ENCODE assay signal across 8 cellular contexts in genomic region chr6:31831350-31832215, GRCh38. TPM values are rescaled to one million over a fixed set of nuclear protein-coding genes. Genes with fewer than 3 reads are reported as not detected.
DNase-seq lines count a peak whose midpoint lies in the region; ATAC-seq and TF ChIP-seq lines count a peak whose summit lies in the region.

No MANE protein-coding gene starts in this region.

- intact Hi-C loops in activated CD4-positive, alpha-beta T cell treated with anti-CD3 and anti-CD28 coated beads, Interleukin-2, amount 10 ng/mL, durations not matched to agents 24 days and 14 days (cut with micrococcal nuclease) = no loop called here
- intact Hi-C loops in activated B cell treated with CpG ODN at 0.5 μM for 24 hours (cut with micrococcal nuclease) = loop anchor here (2.0 kb wide), 1 partner anchor 17 kb away; the partner anchor contains the start of genes HSPA1A and HSPA1L
- intact Hi-C loops in stomach (cut with DNase I; ENCODE audit: low total_unique reads) = no loop called here

- TF ChIP-seq CTCF in activated B cell treated with CpG ODN at 0.5 μM for 24 hours (IDR thresholded peaks at IDR 0.05) (no peak), stomach (IDR thresholded peaks at IDR 0.05) (no peak)

- H3K9ac ChIP-seq in iPS-18a (ENCODE audit: low read length) = no peak overlapping the region

- H3K4me3 ChIP-seq in iPS-18a (ENCODE audit: low read length) (peak overlapping the region; percentile 67), stomach (peak overlapping the region; percentile 59 to 76 (median 66))

- H3K4me1 ChIP-seq in iPS-18a (ENCODE audit: control insufficient read depth, low read depth, low read length) = peaks cover 1% of the 10 kb centered on the region
- peaks cover 29 to 53% (median 47%) of the 10 kb centered on the region in 4 donors for H3K4me1 ChIP-seq in stomach

- 68 to 76% (median 71%) methylated on average over 15 of the region's 15 CpGs for WGBS in stomach, 5 donors

- no peak for ATAC-seq in activated B cell treated with CpG ODN at 0.5 μM for 24 hours (ENCODE audit: low read depth)

- H3K36me3 Mint-ChIP-seq in activated CD4-positive, alpha-beta T cell treated with anti-CD3 and anti-CD28 coated beads, Interleukin-2, amount 10 ng/mL, durations not matched to agents 24 days and 14 days (ENCODE audit: low read depth) = peaks cover 33% of the 10 kb centered on the region
- peaks cover 18% of the 10 kb centered on the region for H3K36me3 Mint-ChIP-seq in activated B cell treated with CpG ODN at 0.5 μM for 24 hours (ENCODE audit: low read depth)

- H3K27ac ChIP-seq in iPS-18a (ENCODE audit: low read length) (no peak overlapping the region), stomach (peak overlapping the region; percentile 8 to 97 (median 96))

- TF ChIP-seq EP300 in stomach (IDR thresholded peaks at IDR 0.05) = no peak

- H3K27me3 ChIP-seq in iPS-18a (ENCODE audit: control insufficient read depth, insufficient read depth, low read length) (no peaks in the 10 kb centered on the region), stomach (no peaks in the 10 kb centered on the region)

- TF ChIP-seq POLR2A in stomach (IDR thresholded peaks at IDR 0.05) = no peak

- H3K4me1 Mint-ChIP-seq in activated CD4-positive, alpha-beta T cell treated with anti-CD3 and anti-CD28 coated beads, Interleukin-2, amount 10 ng/mL, durations not matched to agents 24 days and 14 days = peaks cover 27% of the 10 kb centered on the region
- H3K4me1 Mint-ChIP-seq in activated B cell treated with CpG ODN at 0.5 μM for 24 hours = peaks cover 54% of the 10 kb centered on the region

- CTCF ChIA-PET in activated B cell treated with CpG ODN at 0.5 μM for 24 hours (lab: Charles Lee) = interaction anchor here (0.8 to 3.3 kb wide), 13 partner anchors 16 to 290 kb away, joined by 3 to 22 read pairs (median 7); partner anchors contain the start of genes DDAH2, DDX39B, HSPA1A and HSPA1L

- H3K4me3 Mint-ChIP-seq in activated CD4-positive, alpha-beta T cell treated with anti-CD3 and anti-CD28 coated beads, Interleukin-2, amount 10 ng/mL, durations not matched to agents 24 days and 14 days = peak overlapping the region; percentile 91
- H3K4me3 Mint-ChIP-seq in activated B cell treated with CpG ODN at 0.5 μM for 24 hours = peak overlapping the region; percentile 81

- no peaks in the 10 kb centered on the region for H3K9me3 Mint-ChIP-seq in activated CD4-positive, alpha-beta T cell treated with anti-CD3 and anti-CD28 coated beads, Interleukin-2, amount 10 ng/mL, durations not matched to agents 24 days and 14 days
- no peaks in the 10 kb centered on the region for H3K9me3 Mint-ChIP-seq in activated B cell treated with CpG ODN at 0.5 μM for 24 hours

- no peak overlapping the region for H3K27ac Mint-ChIP-seq in activated CD4-positive, alpha-beta T cell treated with anti-CD3 and anti-CD28 coated beads, Interleukin-2, amount 10 ng/mL, durations not matched to agents 24 days and 14 days
- no peak overlapping the region for H3K27ac Mint-ChIP-seq in activated B cell treated with CpG ODN at 0.5 μM for 24 hours

- DNase-seq in activated CD4-positive, alpha-beta T cell treated with anti-CD3 and anti-CD28 coated beads, Interleukin-2, amount 10 ng/mL, durations not matched to agents 24 days and 14 days = no peak
- DNase-seq in activated CD4-positive, alpha-beta T cell treated with anti-CD3 and anti-CD28 coated beads for 48 hours = no peak
- DNase-seq in activated B cell treated with CpG ODN at 0.5 μM for 24 hours (no peak), stomach (no peak), NCI-H2081 (lab: John Stamatoyannopoulos, UW) (no peak), epidermal melanocyte (ENCODE audit: insufficient read length, low spot score) (no peak), hepatic stellate cell (ENCODE audit: low spot score) (no peak)

- H3K27me3 Mint-ChIP-seq in activated CD4-positive, alpha-beta T cell treated with anti-CD3 and anti-CD28 coated beads, Interleukin-2, amount 10 ng/mL, durations not matched to agents 24 days and 14 days = no peaks in the 10 kb centered on the region
- H3K27me3 Mint-ChIP-seq in activated B cell treated with CpG ODN at 0.5 μM for 24 hours = no peaks in the 10 kb centered on the region

- H3K9me3 ChIP-seq in iPS-18a (ENCODE audit: control insufficient read depth, low read depth, low read length) (no peaks in the 10 kb centered on the region), stomach (no peaks in the 10 kb centered on the region)

- H3K36me3 ChIP-seq in iPS-18a (ENCODE audit: control insufficient read depth, low read depth, low read length) (peaks cover 8% of the 10 kb centered on the region), stomach (peaks cover 0 to 3% (median under 1%) of the 10 kb centered on the region in 4 donors)

- POLR2A ChIA-PET in activated B cell treated with CpG ODN at 0.5 μM for 24 hours (lab: Charles Lee) = interaction anchor here (0.6 to 9.9 kb wide), 21 partner anchors 25 to 334 kb away, joined by 3 to 133 read pairs (median 9); partner anchors contain the start of genes BAG6, CSNK2B, DDAH2 and DDX39B

RNA-seq across cellular contexts. Expression of gene HSPA1B, which starts 4.0 kb away (rescaled TPM):
- 156 and 161 TPM in 2 replicates for total RNA-seq in activated CD4-positive, alpha-beta T cell treated with anti-CD3 and anti-CD28 coated beads, Interleukin-2, amount 10 ng/mL, durations not matched to agents 24 days and 14 days
- total RNA-seq in activated B cell treated with CpG ODN at 0.5 μM for 24 hours (23.7 and 30.4 TPM in 2 replicates), stomach (100 to 1,000 TPM in 3 of 5 donors, 10 to 100 TPM in 2; 44.3 to 165 (median 105) TPM)
- 10 to 100 TPM; 35.9 to 66.0 (median 51.3) TPM for polyA plus RNA-seq in stomach

RNA-seq across cellular contexts. Expression of gene HSPA1A, which starts 16.2 kb away (rescaled TPM):
- total RNA-seq in activated CD4-positive, alpha-beta T cell treated with anti-CD3 and anti-CD28 coated beads, Interleukin-2, amount 10 ng/mL, durations not matched to agents 24 days and 14 days = 189 and 190 TPM in 2 replicates
- total RNA-seq in activated B cell treated with CpG ODN at 0.5 μM for 24 hours (27.1 and 28.1 TPM in 2 replicates), stomach (100 to 1,000 TPM in 3 of 5 donors, 10 to 100 TPM in 2; 68.8 to 124 (median 113) TPM)
- polyA plus RNA-seq in stomach = 100 to 1,000 TPM in 1 of 3 donors, 10 to 100 TPM in 2; 51.1 to 107 (median 64.8) TPM

RNA-seq across cellular contexts. Expression of gene HSPA1L, which starts 16.5 kb away (rescaled TPM):
- 1.8 and 2.5 TPM in 2 replicates for total RNA-seq in activated CD4-positive, alpha-beta T cell treated with anti-CD3 and anti-CD28 coated beads, Interleukin-2, amount 10 ng/mL, durations not matched to agents 24 days and 14 days
- total RNA-seq in activated B cell treated with CpG ODN at 0.5 μM for 24 hours (1.2 and 2.1 TPM in 2 replicates), stomach (1 to 10 TPM in 2 of 5 donors, not detected in 3; 1.1 to 1.7 TPM)
- polyA plus RNA-seq in stomach = under 1 TPM; 0.46 to 0.98 (median 0.75) TPM

RNA-seq across cellular contexts. Expression of gene LSM2, which starts 24.8 kb away (rescaled TPM):
- 142 and 146 TPM in 2 replicates for total RNA-seq in activated CD4-positive, alpha-beta T cell treated with anti-CD3 and anti-CD28 coated beads, Interleukin-2, amount 10 ng/mL, durations not matched to agents 24 days and 14 days
- total RNA-seq in activated B cell treated with CpG ODN at 0.5 μM for 24 hours = 61.8 and 68.6 TPM in 2 replicates
- total RNA-seq in stomach = 10 to 100 TPM in 3 of 5 donors, 1 to 10 TPM in 1, not detected in 1; 6.7 to 34.5 (median 11.4) TPM
- 10 to 100 TPM; 45.2 to 55.8 (median 50.4) TPM for polyA plus RNA-seq in stomach

RNA-seq across cellular contexts. Expression of gene NEU1, which starts 31.0 kb away (rescaled TPM):
- 20.4 and 22.2 TPM in 2 replicates for total RNA-seq in activated CD4-positive, alpha-beta T cell treated with anti-CD3 and anti-CD28 coated beads, Interleukin-2, amount 10 ng/mL, durations not matched to agents 24 days and 14 days
- 18.3 and 19.2 TPM in 2 replicates for total RNA-seq in activated B cell treated with CpG ODN at 0.5 μM for 24 hours
- total RNA-seq in stomach = 10 to 100 TPM; 11.3 to 60.7 (median 25.0) TPM
- 10 to 100 TPM; 16.3 to 29.0 (median 22.2) TPM for polyA plus RNA-seq in stomach
